22 cellular contexts compared by ENCODE assay signal in the genomic region with DNA sequence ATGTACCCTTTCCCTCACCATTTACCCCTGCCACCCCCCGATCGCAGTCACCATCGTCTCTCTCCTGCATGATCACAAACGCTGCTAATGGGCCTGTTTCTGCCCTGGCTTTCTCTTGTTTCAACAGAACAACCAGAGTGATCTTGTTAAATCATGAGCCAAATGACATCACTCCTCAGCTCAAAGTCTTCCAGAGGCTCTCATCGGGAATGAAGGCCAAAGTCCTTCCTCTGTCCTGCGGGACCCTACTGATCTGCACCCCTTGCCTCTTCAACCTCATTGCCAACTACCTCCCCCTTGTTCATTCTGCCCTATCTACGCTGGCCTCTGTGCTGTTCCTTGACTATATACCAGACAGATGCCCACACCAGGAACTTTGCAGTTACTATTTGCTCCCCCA.
"Had no signal": no experiment of that assay in that cellular context is flagged by ENCODE, and none has a peak within 500 bp of the region (broad histone marks: within the 10 kb centered on the region; RNA-seq: fewer than 3 reads in every experiment).

No MANE protein-coding gene starts in this region.

- DNase-seq: activated CD4-positive, alpha-beta T cell treated with anti-CD3 and anti-CD28 coated beads for 1 hour; activated CD4-positive, alpha-beta T cell treated with anti-CD3 and anti-CD28 coated beads, Interleukin-2, amount 50 U/mL, for 1 hour; activated CD8-positive, alpha-beta T cell treated with anti-CD3 and anti-CD28 coated beads, Interleukin-2, amount 10 ng/mL, durations not matched to agents 7 days and 5 days; activated T-cell treated with anti-CD3 and anti-CD28 coated beads, Interleukin-2, amount 50 U/mL, for 1 hour; cerebellar nuclear complex; endodermal cell; esophagus squamous epithelium; immature natural killer cell; left lung; mammary epithelial cell; naive B cell; occipital lobe; stimulated activated CD4-positive, alpha-beta T cell treated with anti-CD3 and anti-CD28 coated beads, Interleukin-4, amount 100 ng/mL, for 24 hours; stimulated activated naive CD4-positive, alpha-beta T cell treated with Interleukin-2 at 50 U/mL for 16 hours; upper lobe of right lung had no signal

- H3K9me3 ChIP-seq: adrenal gland, upper lobe of right lung had no signal

- H3K27ac ChIP-seq: adrenal gland, coronary artery, esophagus squamous epithelium, left lung, thoracic aorta, upper lobe of right lung had no signal

- H3K36me3 Mint-ChIP-seq: naive B cell had no signal

- H3K4me1 Mint-ChIP-seq: endodermal cell, immature natural killer cell, naive B cell had no signal

- H3K4me3 Mint-ChIP-seq: activated CD8-positive, alpha-beta T cell treated with anti-CD3 and anti-CD28 coated beads, Interleukin-2, amount 10 ng/mL, durations not matched to agents 7 days and 5 days; endodermal cell; immature natural killer cell; neural crest cell had no signal

- H3K27ac Mint-ChIP-seq: activated CD8-positive, alpha-beta T cell treated with anti-CD3 and anti-CD28 coated beads, Interleukin-2, amount 10 ng/mL, durations not matched to agents 7 days and 5 days; activated naive CD4-positive, alpha-beta T cell treated with anti-CD3 and anti-CD28 coated beads, Interleukin-2, amount 50 U/mL, for 72 hours; endodermal cell; immature natural killer cell had no signal

- ATAC-seq: activated CD8-positive, alpha-beta T cell treated with anti-CD3 and anti-CD28 coated beads, Interleukin-2, amount 10 ng/mL, durations not matched to agents 7 days and 5 days; activated naive CD4-positive, alpha-beta T cell treated with anti-CD3 and anti-CD28 coated beads, Interleukin-2, amount 50 U/mL, for 72 hours; left lung; SK-N-SH treated with all-trans-retinoic acid at 6 μM for 48 hours; upper lobe of right lung had no signal

- H3K4me3 ChIP-seq: adrenal gland, coronary artery, esophagus squamous epithelium, left lung, thoracic aorta, upper lobe of right lung had no signal

- H3K4me1 ChIP-seq: adrenal gland, left lung, upper lobe of right lung had no signal

- H3K9me3 Mint-ChIP-seq: endodermal cell had no signal

- H3K36me3 ChIP-seq: adrenal gland, esophagus squamous epithelium, left lung, thoracic aorta, upper lobe of right lung had no signal

- FAIRE-seq: bronchial epithelial cell had no signal

- H3K27me3 ChIP-seq: adrenal gland, esophagus squamous epithelium, left lung, upper lobe of right lung had no signal
